8 cellular contexts compared by ENCODE assay signal in genomic region chr10:2928219-2928840, GRCh38.
DNase-seq lines count a peak whose midpoint lies in the region; ATAC-seq and TF ChIP-seq lines count a peak whose summit lies in the region.

No MANE protein-coding gene starts in this region.

- H3K36me3 ChIP-seq in GM06990 (ENCODE audit: control insufficient read depth, insufficient read depth, low read length): no peaks in the 10 kb centered on the region

- DNase-seq in GM06990 (ENCODE audit: extremely low read depth, insufficient read length) (no peak), KG1 (lab: John Stamatoyannopoulos, UW) (peak; percentile 19), SHP77 (lab: John Stamatoyannopoulos, UW) (peak; percentile 42 to 45), Right ventricle myocardium superior (peak; percentile 53), pulmonary artery endothelial cell (ENCODE audit: low read depth, low spot score) (peak; percentile 15), mesenteric fat pad (ENCODE audit: low spot score) (no peak)
- DNase-seq in activated naive CD4-positive, alpha-beta T cell treated with anti-CD3 and anti-CD28 coated beads, Interleukin-2, amount 50 U/mL, for 16 hours: peak; percentile 60

- H3K27me3 ChIP-seq in GM06990 (replicated peaks; ENCODE audit: control insufficient read depth, insufficient read depth, low read length): no peaks in the 10 kb centered on the region

- peak; percentile 81 for TF ChIP-seq CTCF in GM06990 (IDR thresholded peaks at IDR 0.05; ENCODE audit: insufficient read depth, low read length, poor library complexity, severe bottlenecking)

- ATAC-seq in GM21825 (IDR thresholded peaks at IDR 0.05; ENCODE audit: unreplicated experiment) (peak; percentile 86), Right ventricle myocardium superior (ENCODE audit: poor library complexity) (peak; percentile 83)

- intact Hi-C loops in Right ventricle myocardium superior (cut with DNase I): loop anchor here (5.0 to 10.0 kb wide), 2 partner anchors 114 to 1846 kb away; no protein-coding TSS in a partner anchor

- H3K4me3 ChIP-seq in GM06990 (replicated peaks; ENCODE audit: low read depth, low read length): no peak overlapping the region

Comparison
In these comparisons a context has a peak if more than half of its experiments do, and no peak if none do; other contexts are left out.
1. DNase-seq: peak in KG1 (single experiment), SHP77 (2 of 2), activated naive CD4-positive, alpha-beta T cell treated with anti-CD3 and anti-CD28 coated beads, Interleukin-2, amount 50 U/mL, for 16 hours (single experiment), Right ventricle myocardium superior (single experiment) and pulmonary artery endothelial cell (single experiment); none in GM06990 (single experiment) and mesenteric fat pad (single experiment).